Comparison of ENCODE assay signal across 7 cellular contexts in the genomic region with DNA sequence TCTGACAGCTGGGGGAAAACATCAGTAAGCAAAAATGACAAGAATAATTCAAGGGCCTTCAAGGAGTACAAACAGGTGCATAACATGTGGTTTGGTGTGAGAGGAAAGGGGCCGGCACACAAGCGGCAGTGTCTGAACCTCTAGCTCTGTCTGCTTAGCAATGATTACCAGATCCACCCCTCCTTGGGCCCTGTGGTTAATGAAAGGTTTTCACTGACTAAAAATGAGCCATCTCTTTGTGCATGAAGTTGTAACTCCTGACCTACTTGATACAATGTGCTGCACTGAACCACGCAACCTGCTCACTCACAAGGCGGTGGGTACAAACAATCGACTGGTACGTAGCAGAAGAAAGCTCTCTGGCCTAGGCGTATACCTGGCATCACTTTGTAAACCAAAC.
A peak's percentile ranks its signal among the peaks of the same experiment; 100 is the strongest.
DNase-seq lines count a peak whose midpoint lies in the region; ATAC-seq and TF ChIP-seq lines count a peak whose summit lies in the region.

No MANE protein-coding gene starts in this region.

- TF ChIP-seq CTCF in GM20000 (IDR thresholded peaks at IDR 0.05; ENCODE audit: extremely low read depth, missing control alignments): no peak

- DNase-seq in GM20000 (ENCODE audit: low spot score): peak; percentile 83
- DNase-seq in activated T-cell treated with anti-CD3 and anti-CD28 coated beads for 48 hours (ENCODE audit: low read depth): peak; percentile 41
- DNase-seq in stimulated activated CD4-positive, alpha-beta T cell treated with anti-CD3 and anti-CD28 coated beads, Interleukin-15, amount 100 ng/mL, for 48 hours (ENCODE audit: low read depth in 2 of 2): peak; percentile 41 to 46
- DNase-seq in NCI-H2171 treated with DMSO at 0.1 percent for 48 hours (lab: John Stamatoyannopoulos, UW): no peak
- no peak for DNase-seq in HPDE6-E6E7 (ENCODE audit: extremely low spot score)
- no peak for DNase-seq in NCI-H1105 (lab: John Stamatoyannopoulos, UW)

- ATAC-seq in HG03558 (IDR thresholded peaks at IDR 0.05; ENCODE audit: extremely low read depth, unreplicated experiment): peak; percentile 55

Comparison
In these comparisons a context has a peak if more than half of its experiments do, and no peak if none do; other contexts are left out.
1. DNase-seq: peak in GM20000 (single experiment), activated T-cell treated with anti-CD3 and anti-CD28 coated beads for 48 hours (single experiment) and stimulated activated CD4-positive, alpha-beta T cell treated with anti-CD3 and anti-CD28 coated beads, Interleukin-15, amount 100 ng/mL, for 48 hours (2 of 2); none in NCI-H2171 treated with DMSO at 0.1 percent for 48 hours (single experiment), HPDE6-E6E7 (single experiment) and NCI-H1105 (single experiment).